In the genomic region with DNA sequence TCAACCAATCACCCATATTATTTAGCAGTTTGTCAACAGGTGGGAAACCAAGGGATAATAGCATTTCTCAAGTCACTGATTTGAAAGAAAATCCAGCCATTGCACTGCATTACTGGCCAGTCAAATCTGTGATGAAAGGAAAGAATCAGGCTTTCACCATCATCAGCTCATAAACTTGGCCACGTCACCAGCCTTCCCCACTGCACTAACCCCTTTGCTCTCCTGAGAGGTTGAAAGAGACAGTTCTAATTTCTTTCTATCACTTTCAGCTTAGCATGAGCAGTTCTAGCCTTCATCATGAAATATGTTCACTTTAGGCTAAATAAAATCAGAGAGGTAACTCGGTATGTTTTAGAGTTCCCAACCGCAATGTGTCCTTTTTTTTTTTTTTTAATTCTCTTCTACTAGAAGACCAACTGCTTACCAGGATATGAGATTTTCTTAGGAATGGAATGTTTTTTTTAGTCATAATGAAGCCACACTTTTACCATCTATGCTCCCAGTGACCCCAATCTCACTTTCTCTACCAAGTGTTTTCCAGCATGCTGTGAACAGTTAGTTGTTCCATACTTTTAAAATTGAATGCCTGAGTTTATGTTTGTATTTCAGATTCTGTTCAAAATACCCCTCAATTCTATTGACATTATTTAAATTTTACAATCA, we compare ENCODE assay signal across 15 cellular contexts.
"Had no signal": no experiment of that assay in that cellular context is flagged by ENCODE, and none has a peak within 500 bp of the region (broad histone marks: within the 10 kb centered on the region; RNA-seq: fewer than 3 reads in every experiment).

No MANE protein-coding gene starts in this region.

- H3K36me3 Mint-ChIP-seq: activated naive CD8-positive, alpha-beta T cell treated with anti-CD3 and anti-CD28 coated beads, Interleukin-2, amount 10 ng/mL, durations not matched to agents 7 days and 5 days; type B pancreatic cell had no signal

- H3K4me3 Mint-ChIP-seq: activated CD8-positive, alpha-beta T cell treated with anti-CD3 and anti-CD28 coated beads for 36 hours; activated naive CD8-positive, alpha-beta T cell treated with anti-CD3 and anti-CD28 coated beads, Interleukin-2, amount 10 ng/mL, durations not matched to agents 7 days and 5 days; nephron; type B pancreatic cell had no signal

- H3K9me3 Mint-ChIP-seq: activated CD8-positive, alpha-beta T cell treated with anti-CD3 and anti-CD28 coated beads for 36 hours; activated naive CD8-positive, alpha-beta T cell treated with anti-CD3 and anti-CD28 coated beads, Interleukin-2, amount 10 ng/mL, durations not matched to agents 7 days and 5 days; nephron; type B pancreatic cell had no signal

- H3K27me3 Mint-ChIP-seq: activated CD8-positive, alpha-beta T cell treated with anti-CD3 and anti-CD28 coated beads for 36 hours; type B pancreatic cell had no signal

- ATAC-seq: activated CD8-positive, alpha-beta T cell treated with anti-CD3 and anti-CD28 coated beads for 36 hours; esophagus mucosa; left lung; stimulated activated naive CD8-positive, alpha-beta T cell treated with anti-CD3 and anti-CD28 coated beads, Interleukin-15, Interleukin-2, amounts not matched to agents 100 U/mL and 50 U/mL, for 24 hours had no signal

- H3K4me1 Mint-ChIP-seq: activated naive CD8-positive, alpha-beta T cell treated with anti-CD3 and anti-CD28 coated beads, Interleukin-2, amount 10 ng/mL, durations not matched to agents 7 days and 5 days; nephron had no signal

- H3K27ac Mint-ChIP-seq: activated CD8-positive, alpha-beta T cell treated with anti-CD3 and anti-CD28 coated beads for 36 hours; activated naive CD8-positive, alpha-beta T cell treated with anti-CD3 and anti-CD28 coated beads, Interleukin-2, amount 10 ng/mL, durations not matched to agents 7 days and 5 days; nephron; type B pancreatic cell had no signal

- DNase-seq: activated CD4-positive, alpha-beta T cell treated with anti-CD3 and anti-CD28 coated beads for 4 hours; activated CD8-positive, alpha-beta memory T cell treated with anti-CD3 and anti-CD28 coated beads, Interleukin-2, amount 50 U/mL, for 4 hours; activated CD8-positive, alpha-beta T cell treated with anti-CD3 and anti-CD28 coated beads for 36 hours; activated naive CD8-positive, alpha-beta T cell treated with anti-CD3 and anti-CD28 coated beads, Interleukin-2, amount 10 ng/mL, durations not matched to agents 7 days and 5 days; aorta; dorsolateral prefrontal cortex; islet precursor cell; left lung; sigmoid colon; stimulated activated CD4-positive, alpha-beta T cell treated with anti-CD3 and anti-CD28 coated beads, Interleukin-2, amount 100 ng/mL, for 48 hours; stimulated activated naive CD8-positive, alpha-beta T cell treated with anti-CD3 and anti-CD28 coated beads, Interleukin-15, Interleukin-2, amounts not matched to agents 100 U/mL and 50 U/mL, for 24 hours; WERI-Rb-1 had no signal
